8 cellular contexts compared by ENCODE assay signal in the genomic region with DNA sequence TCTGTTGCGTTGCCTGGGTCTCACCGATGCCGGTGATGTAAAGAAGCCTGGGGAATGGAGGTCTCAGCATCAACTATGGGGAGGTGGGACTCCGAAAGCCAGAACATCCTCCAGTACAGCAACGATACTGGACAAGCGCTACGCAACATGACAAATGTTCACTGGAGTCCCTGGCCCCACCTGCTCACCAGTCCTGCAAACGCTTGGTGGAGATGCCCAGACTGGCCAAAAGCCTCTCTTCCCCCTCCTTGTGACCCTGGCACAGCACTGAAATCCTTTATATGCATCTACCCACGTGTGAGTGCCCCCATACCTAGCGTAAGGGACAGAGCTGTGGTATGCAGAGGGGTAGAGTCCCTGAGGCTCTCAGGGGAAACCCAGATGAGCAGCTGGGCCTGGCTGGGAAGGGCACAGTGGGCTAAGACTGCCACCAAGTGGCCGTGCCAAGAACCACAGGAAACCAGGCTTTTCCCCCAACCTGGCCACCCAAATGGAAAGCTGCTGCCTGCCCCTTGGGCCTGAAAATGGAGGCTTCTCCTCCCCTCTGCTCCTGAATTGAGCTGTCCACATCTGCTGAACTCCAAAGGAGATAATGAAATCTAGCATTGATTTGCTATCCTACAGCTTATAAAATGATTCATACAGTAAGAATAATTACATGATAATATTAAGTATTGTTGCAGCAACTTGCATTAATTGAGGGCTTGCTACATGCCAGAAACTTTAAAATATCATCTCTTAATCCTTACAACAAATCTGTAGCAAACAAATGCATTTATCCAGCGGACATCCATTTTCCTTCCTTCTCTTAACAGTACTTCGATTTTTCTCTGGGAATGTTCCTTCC. TPM values are rescaled to one million over a fixed set of nuclear protein-coding genes. Genes with fewer than 3 reads are reported as not detected.
A peak's percentile ranks its signal among the peaks of the same experiment; 100 is the strongest.
DNase-seq lines count a peak whose midpoint lies in the region; ATAC-seq lines count a peak whose summit lies in the region.

No MANE protein-coding gene starts in this region.

- peak; percentile 92 for ATAC-seq in GM18861 (IDR thresholded peaks at IDR 0.05; ENCODE audit: unreplicated experiment)
- peak; percentile 77 for ATAC-seq in HG03064 (IDR thresholded peaks at IDR 0.05; ENCODE audit: low read depth, unreplicated experiment)

- DNase-seq in Ammon's horn (ENCODE audit: low spot score) (peak; percentile 83), NCI-H2227 treated with DMSO at 0.1 percent for 48 hours (lab: John Stamatoyannopoulos, UW) (peak; percentile 67), ecto neural progenitor cell (ENCODE audit: low spot score) (peak; percentile 84), mesenteric fat pad (ENCODE audit: low spot score) (peak; percentile 88)
- peak; percentile 58 for DNase-seq in activated CD4-positive, alpha-beta T cell treated with anti-CD3 and anti-CD28 coated beads, Interleukin-2, amount 50 U/mL, for 1 hour
- DNase-seq in stimulated activated CD8-positive, alpha-beta memory T cell treated with anti-CD3 and anti-CD28 coated beads, Interleukin-4, amount 100 ng/mL, for 24 hours (ENCODE audit: low read depth) = peak; percentile 47

RNA-seq across cellular contexts. Expression of a gene that starts 24.8 kb away (rescaled TPM):
- 2.7 TPM for total RNA-seq in mesenteric fat pad

Comparison
In these comparisons a context has a peak if more than half of its experiments do, and no peak if none do; other contexts are left out.
1. Peak in every context shown above with its lines: DNase-seq and ATAC-seq.